1 cellular context compared by ENCODE assay signal in the genomic region with DNA sequence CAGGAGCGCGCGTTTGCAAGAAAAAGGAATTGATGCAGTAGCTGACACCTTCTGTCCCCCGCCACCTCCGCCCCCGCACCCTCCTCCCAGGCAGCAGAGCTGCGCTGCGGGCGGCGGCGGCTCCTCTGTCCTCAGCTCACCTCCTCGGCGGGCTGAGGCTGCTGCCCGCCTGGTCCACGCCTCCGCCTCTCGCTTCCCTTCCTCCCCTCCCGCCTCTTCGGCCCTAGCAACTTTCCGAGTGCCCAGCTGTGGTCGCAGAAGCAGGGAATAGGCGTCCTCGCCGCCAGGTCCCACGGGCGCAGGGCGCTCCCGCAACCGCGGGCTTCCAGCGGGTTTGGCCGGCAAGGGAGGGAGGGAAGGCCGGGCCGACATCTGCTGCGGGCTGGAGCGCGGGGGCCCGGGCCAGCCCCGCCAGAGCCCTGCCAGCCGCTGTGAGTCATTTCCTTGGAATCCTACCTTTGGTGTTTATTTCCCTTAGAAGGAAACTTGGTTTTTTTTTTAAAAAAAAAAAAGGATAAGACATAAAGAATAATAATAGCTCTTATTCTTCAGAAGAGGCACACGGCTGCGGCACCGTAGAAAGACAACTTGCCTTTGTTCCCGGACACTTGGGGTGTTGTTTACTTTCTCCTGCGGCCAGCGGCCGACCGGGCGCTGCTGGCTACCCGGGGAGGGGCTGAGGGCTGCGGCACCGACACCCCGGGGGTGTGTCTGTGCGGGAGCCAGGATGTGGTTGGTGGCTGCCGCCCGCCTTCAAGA.
TF ChIP-seq lines count a peak whose summit lies in the region.

No MANE protein-coding gene starts in this region.

TF ChIP-seq in H1, 55 proteins besides CTCF, POLR2A, EP300 and RAD21 (continued from another document):
- TF ChIP-seq NANOG (IDR thresholded peaks at IDR 0.05; ENCODE audit: insufficient read depth, low read depth, low read length, poor library complexity, severe bottlenecking), result no peak
- no peak for TF ChIP-seq CBX8 (IDR thresholded peaks at IDR 0.05; ENCODE audit: borderline replicate concordance, low read depth, low read length)
- TF ChIP-seq SRF (IDR thresholded peaks at IDR 0.05; ENCODE audit: low read depth, low read length), result no peak
- no peak for TF ChIP-seq EZH2 (IDR thresholded peaks at IDR 0.05; ENCODE audit: low read depth, low read length, severe bottlenecking)
